In the genomic region with DNA sequence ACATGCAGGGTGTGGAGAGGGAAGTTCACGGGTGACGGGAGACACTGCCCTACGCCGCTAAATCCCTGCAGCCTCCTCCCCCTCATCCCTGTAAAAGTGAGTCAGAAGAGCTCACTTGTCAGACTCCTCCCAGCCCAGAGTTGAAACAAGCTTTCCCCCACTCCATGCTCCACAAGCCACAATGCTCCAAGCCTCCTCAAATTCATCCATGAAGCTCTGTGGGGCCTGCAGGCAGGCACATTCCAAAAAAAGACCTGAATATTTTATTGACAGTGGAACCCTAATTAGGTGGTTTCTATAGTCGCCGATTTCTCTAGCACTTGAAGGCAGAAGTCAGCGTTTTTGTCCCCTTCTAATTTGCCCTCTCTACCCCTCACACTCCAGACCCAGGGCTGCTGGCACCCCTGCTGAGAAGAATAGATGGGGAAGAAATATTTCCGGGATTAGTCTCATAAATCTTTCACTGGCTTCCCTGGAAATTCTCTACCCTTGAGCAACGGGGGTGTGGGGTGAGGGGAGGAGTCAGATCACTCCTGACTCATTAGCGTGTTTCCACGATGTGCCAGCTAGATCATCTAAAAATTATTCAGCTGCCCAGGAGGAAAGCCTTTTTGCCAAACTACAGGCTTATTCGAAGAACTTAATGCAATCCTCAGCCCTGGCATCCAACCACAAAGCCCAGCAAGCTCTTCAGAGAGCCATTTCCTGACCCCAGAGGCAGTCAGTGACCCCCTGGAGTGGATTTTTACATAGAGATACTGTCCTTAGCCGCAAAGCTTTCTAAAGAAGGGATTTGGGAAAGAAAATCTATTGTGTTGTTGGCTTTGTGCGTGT, we compare ENCODE assay signal across 9 cellular contexts.
A peak's percentile ranks its signal among the peaks of the same experiment; 100 is the strongest.
DNase-seq lines count a peak whose midpoint lies in the region; TF ChIP-seq lines count a peak whose summit lies in the region.
"Had no signal": no experiment of that assay in that cellular context is flagged by ENCODE, and none has a peak within 500 bp of the region (broad histone marks: within the 10 kb centered on the region; RNA-seq: fewer than 3 reads in every experiment).

No MANE protein-coding gene starts in this region.

- H3K27ac ChIP-seq in iPS DF 6.9 (ENCODE audit: low read length) (peak overlapping the region; percentile 56), thyroid gland (no peak overlapping the region)

- DNase-seq in DMS153 (lab: John Stamatoyannopoulos, UW) (peak; percentile 8), DMS153 treated with DMSO at 0.1 percent for 48 hours (lab: John Stamatoyannopoulos, UW; ENCODE audit: unreplicated experiment) (no peak), T1000 (lab: John Stamatoyannopoulos, UW) (peak; percentile 68), iPS DF 6.9 (ENCODE audit: low read depth, low spot score) (peak; percentile 58), thyroid gland (peak; percentile 18 to 19), GM19240 (ENCODE audit: insufficient read length, low spot score) (no peak), GM19238 (ENCODE audit: insufficient read length, low spot score) (no peak)
- no peak for DNase-seq in activated naive CD4-positive, alpha-beta T cell (lab: John Stamatoyannopoulos, UW)
- DNase-seq: NCI-H2029 treated with DMSO at 0.1 percent for 48 hours had no signal

- TF ChIP-seq POLR2A in thyroid gland (IDR thresholded peaks at IDR 0.05), result no peak

- H3K36me3 ChIP-seq in iPS DF 6.9 (ENCODE audit: control insufficient read depth, insufficient read depth, low read length) (no peaks in the 10 kb centered on the region), thyroid gland (no peaks in the 10 kb centered on the region)

- TF ChIP-seq CTCF in thyroid gland (IDR thresholded peaks at IDR 0.05), result no peak

- no peaks in the 10 kb centered on the region for H3K4me1 ChIP-seq in iPS DF 6.9 (ENCODE audit: control insufficient read depth, insufficient read depth, low read length)
- H3K4me1 ChIP-seq in thyroid gland, result peaks cover 0 to 5% of the 10 kb centered on the region in 2 donors

- H3K4me3 ChIP-seq in iPS DF 6.9 (ENCODE audit: low read length) (no peak overlapping the region), thyroid gland (replicated peaks in 1 of 3) (no peak overlapping the region)

- no CpG with 5 or more reads among the region's 14 CpGs for WGBS in iPS DF 6.9 (ENCODE audit: insufficient coverage, insufficient read length)
- 32 to 34% methylated on average over 14 of the region's 14 CpGs for WGBS in thyroid gland, 2 donors

- intact Hi-C loops in thyroid gland (cut with DNase I), result no loop called here

- peaks cover 4% of the 10 kb centered on the region; the same call in 1 of the 2 replicates for H3K27me3 ChIP-seq in iPS DF 6.9 (ENCODE audit: control insufficient read depth, insufficient read depth, low read length)
- no peaks in the 10 kb centered on the region for H3K27me3 ChIP-seq in thyroid gland

- no peaks in the 10 kb centered on the region for H3K9me3 ChIP-seq in iPS DF 6.9 (ENCODE audit: control insufficient read depth, insufficient read depth, low read length)
- H3K9me3 ChIP-seq in thyroid gland, result no peaks in the 10 kb centered on the region

Comparison
In these comparisons a context has a peak if more than half of its experiments do, and no peak if none do; other contexts are left out.
1. DNase-seq: peak in DMS153 (single experiment), T1000 (single experiment), iPS DF 6.9 (single experiment) and thyroid gland (2 of 2); none in DMS153 treated with DMSO at 0.1 percent for 48 hours (single experiment), GM19240 (single experiment), activated naive CD4-positive, alpha-beta T cell (0 of 4) and GM19238 (single experiment).